21 cellular contexts compared by ENCODE assay signal in genomic region chr3:111758642-111759041, GRCh38.
DNase-seq lines count a peak whose midpoint lies in the region; ATAC-seq and TF ChIP-seq lines count a peak whose summit lies in the region.
"Had no signal": no experiment of that assay in that cellular context is flagged by ENCODE, and none has a peak within 500 bp of the region (broad histone marks: within the 10 kb centered on the region; RNA-seq: fewer than 3 reads in every experiment).

No MANE protein-coding gene starts in this region.

- peak overlapping the region; percentile 52 for H3K4me2 ChIP-seq in smooth muscle cell
- H3K4me2 ChIP-seq: BLaER1 treated with 17β-estradiol and CSF1 and Interleukin-3, amounts not matched to agents 10 nM and 100 nM had no signal

- H3K9ac ChIP-seq in smooth muscle cell (ENCODE audit: low read depth) = no peak overlapping the region
- H3K9ac ChIP-seq: BLaER1 treated with 17β-estradiol and CSF1 and Interleukin-3, amounts not matched to agents 10 nM and 100 nM had no signal

- no peak overlapping the region for H3K27ac Mint-ChIP-seq in activated naive CD4-positive, alpha-beta T cell treated with anti-CD3 and anti-CD28 coated beads for 36 hours
- H3K27ac Mint-ChIP-seq in activated naive CD4-positive, alpha-beta T cell treated with anti-CD3 and anti-CD28 coated beads, Interleukin-2, amount 50 U/mL, for 72 hours = no peak overlapping the region
- H3K27ac Mint-ChIP-seq: activated naive CD4-positive, alpha-beta T cell treated with anti-CD3 and anti-CD28 coated beads, Interleukin-2, amount 50 U/mL, for 24 hours had no signal

- no peak for TF ChIP-seq CTCF in epithelial cell of esophagus (IDR thresholded peaks at IDR 0.05; ENCODE audit: insufficient read depth, low read depth, low read length, missing control alignments)
- TF ChIP-seq CTCF in smooth muscle cell (IDR thresholded peaks at IDR 0.05; ENCODE audit: borderline replicate concordance, insufficient read depth, poor library complexity, severe bottlenecking) = no peak
- TF ChIP-seq CTCF in spleen (IDR thresholded peaks at IDR 0.05 in 8 of 11, conservative IDR thresholded peaks at IDR 0.05 in 3 of 11) = no peak

- H3K36me3 Mint-ChIP-seq in activated naive CD4-positive, alpha-beta T cell treated with anti-CD3 and anti-CD28 coated beads for 36 hours (ENCODE audit: low read depth) = no peaks in the 10 kb centered on the region
- peaks cover 0 to 10% of the 10 kb centered on the region in 2 donors for H3K36me3 Mint-ChIP-seq in activated naive CD4-positive, alpha-beta T cell treated with anti-CD3 and anti-CD28 coated beads, Interleukin-2, amount 50 U/mL, for 72 hours
- H3K36me3 Mint-ChIP-seq: activated naive CD4-positive, alpha-beta T cell treated with anti-CD3 and anti-CD28 coated beads, Interleukin-2, amount 50 U/mL, for 24 hours had no signal

- H3K4me3 Mint-ChIP-seq in activated naive CD4-positive, alpha-beta T cell treated with anti-CD3 and anti-CD28 coated beads for 36 hours = no peak overlapping the region
- H3K4me3 Mint-ChIP-seq: activated naive CD4-positive, alpha-beta T cell treated with anti-CD3 and anti-CD28 coated beads, Interleukin-2, amount 50 U/mL, for 24 hours had no signal

- H4K20me1 ChIP-seq in smooth muscle cell (ENCODE audit: low read depth) = no peaks in the 10 kb centered on the region
- H4K20me1 ChIP-seq: BLaER1 treated with 17β-estradiol and CSF1 and Interleukin-3, amounts not matched to agents 10 nM and 100 nM had no signal

- peaks cover 31% of the 10 kb centered on the region for H3F3A ChIP-seq in smooth muscle cell (ENCODE audit: low read depth)

- intact Hi-C loops in activated naive CD4-positive, alpha-beta T cell treated with anti-CD3 and anti-CD28 coated beads for 36 hours (cut with micrococcal nuclease) = no loop called here
- intact Hi-C loops in spleen (cut with DNase I; ENCODE audit: low total_unique reads) = no loop called here

- H3K9me3 ChIP-seq in smooth muscle cell (replicated peaks; ENCODE audit: low read depth) (no peaks in the 10 kb centered on the region), spleen (no peaks in the 10 kb centered on the region)
- H3K9me3 ChIP-seq: BLaER1 treated with 17β-estradiol and CSF1 and Interleukin-3, amounts not matched to agents 10 nM and 100 nM; gastroesophageal sphincter had no signal

- no peaks in the 10 kb centered on the region for H3K27me3 ChIP-seq in smooth muscle cell (ENCODE audit: low read depth)
- H3K27me3 ChIP-seq in spleen (replicated peaks in 1 of 7) = no peaks in the 10 kb centered on the region
- H3K27me3 ChIP-seq: BLaER1 treated with 17β-estradiol and CSF1 and Interleukin-3, amounts not matched to agents 10 nM and 100 nM; gastroesophageal sphincter had no signal

- WGBS in smooth muscle cell (ENCODE audit: low lambda C conversion rate) = 62% methylated on average over 6 of the region's 6 CpGs
- 88 to 98% (median 93%) methylated on average over 6 of the region's 6 CpGs for WGBS in spleen, 5 donors

- CTCF ChIA-PET in activated naive CD4-positive, alpha-beta T cell treated with anti-CD3 and anti-CD28 coated beads for 36 hours (lab: Charles Lee) = interaction anchor here (0.6 kb wide), 1 partner anchor 10 kb away, joined by 3 read pairs; no protein-coding TSS in a partner anchor

- no peak overlapping the region for H3K4me3 ChIP-seq in epithelial cell of esophagus (ENCODE audit: low read length)
- no peak overlapping the region for H3K4me3 ChIP-seq in smooth muscle cell
- H3K4me3 ChIP-seq in spleen = no peak overlapping the region
- H3K4me3 ChIP-seq: BLaER1 treated with 17β-estradiol and CSF1 and Interleukin-3, amounts not matched to agents 10 nM and 100 nM; gastroesophageal sphincter; SK-N-MC had no signal

- peak; percentile 10 for DNase-seq in activated naive CD4-positive, alpha-beta T cell treated with anti-CD3 and anti-CD28 coated beads for 36 hours
- DNase-seq in activated naive CD4-positive, alpha-beta T cell treated with anti-CD3 and anti-CD28 coated beads, Interleukin-2, amount 50 U/mL, for 72 hours (ENCODE audit: low spot score in 2 of 2) = no peak
- DNase-seq in RPMI7951 (ENCODE audit: low read depth) = peak; percentile 78
- peak; percentile 80 for DNase-seq in epithelial cell of esophagus (ENCODE audit: low read depth)
- DNase-seq in smooth muscle cell (lab: John Stamatoyannopoulos, UW; ENCODE audit: unreplicated experiment) = no peak
- DNase-seq in anterior cingulate cortex (lab: John Stamatoyannopoulos, UW) = no peak
- no peak for DNase-seq in spleen
- DNase-seq: Calu3; GOT3; KG1; NCI-H1105; NCI-H2029 treated with DMSO at 0.1 percent for 48 hours; retina; stimulated activated CD4-positive, alpha-beta T cell treated with anti-CD3 and anti-CD28 coated beads, Interleukin-12 subunit alpha, Interleukin-12 subunit beta, amount 100 ng/mL, for 4 hours; T-helper 9 cell had no signal

- no peak overlapping the region for H2AFZ ChIP-seq in smooth muscle cell (ENCODE audit: low read depth)

- H3K36me3 ChIP-seq in smooth muscle cell (ENCODE audit: low read depth) = no peaks in the 10 kb centered on the region
- H3K36me3 ChIP-seq in spleen = no peaks in the 10 kb centered on the region
- H3K36me3 ChIP-seq: BLaER1 treated with 17β-estradiol and CSF1 and Interleukin-3, amounts not matched to agents 10 nM and 100 nM; gastroesophageal sphincter had no signal

- H3K27ac ChIP-seq in smooth muscle cell (ENCODE audit: low read depth) (peak overlapping the region; percentile 65), spleen (no peak overlapping the region)
- H3K27ac ChIP-seq: BLaER1 treated with 17β-estradiol and CSF1 and Interleukin-3, amounts not matched to agents 10 nM and 100 nM; gastroesophageal sphincter; SK-N-MC had no signal

- H3K9me3 Mint-ChIP-seq in activated naive CD4-positive, alpha-beta T cell treated with anti-CD3 and anti-CD28 coated beads for 36 hours = no peaks in the 10 kb centered on the region
- peaks cover 0 to 6% of the 10 kb centered on the region in 2 donors for H3K9me3 Mint-ChIP-seq in activated naive CD4-positive, alpha-beta T cell treated with anti-CD3 and anti-CD28 coated beads, Interleukin-2, amount 50 U/mL, for 72 hours
- H3K9me3 Mint-ChIP-seq: activated naive CD4-positive, alpha-beta T cell treated with anti-CD3 and anti-CD28 coated beads, Interleukin-2, amount 50 U/mL, for 24 hours had no signal

- peaks cover 15% of the 10 kb centered on the region for H3K4me1 Mint-ChIP-seq in activated naive CD4-positive, alpha-beta T cell treated with anti-CD3 and anti-CD28 coated beads for 36 hours (ENCODE audit: low read depth)
- H3K4me1 Mint-ChIP-seq: activated naive CD4-positive, alpha-beta T cell treated with anti-CD3 and anti-CD28 coated beads, Interleukin-2, amount 50 U/mL, for 24 hours had no signal

- H3K4me1 ChIP-seq in smooth muscle cell (ENCODE audit: low read depth) (peaks cover 21% of the 10 kb centered on the region), spleen (peaks cover 0 to 18% (median 0%) of the 10 kb centered on the region in 6 donors)

- no peaks in the 10 kb centered on the region for H3K79me2 ChIP-seq in smooth muscle cell (ENCODE audit: low read depth)

- no peak for TF ChIP-seq POLR2A in spleen (IDR thresholded peaks at IDR 0.05)

- ATAC-seq in activated naive CD4-positive, alpha-beta T cell treated with anti-CD3 and anti-CD28 coated beads, Interleukin-2, amount 50 U/mL, for 72 hours = no peak
- ATAC-seq in HG02623 (IDR thresholded peaks at IDR 0.05; ENCODE audit: unreplicated experiment) = no peak
- ATAC-seq: activated CD4-positive, CD25-positive, alpha-beta regulatory T cell treated with anti-CD3 and anti-CD28 coated beads, Interleukin-2, amount 50 U/mL, for 24 hours; gastroesophageal sphincter had no signal

- H3K27me3 Mint-ChIP-seq in activated naive CD4-positive, alpha-beta T cell treated with anti-CD3 and anti-CD28 coated beads for 36 hours (ENCODE audit: low read depth) = no peaks in the 10 kb centered on the region
- H3K27me3 Mint-ChIP-seq: activated naive CD4-positive, alpha-beta T cell treated with anti-CD3 and anti-CD28 coated beads, Interleukin-2, amount 50 U/mL, for 24 hours had no signal

Comparison
In these comparisons a context has a peak if more than half of its experiments do, and no peak if none do; other contexts are left out.
1. DNase-seq: peak in activated naive CD4-positive, alpha-beta T cell treated with anti-CD3 and anti-CD28 coated beads for 36 hours (single experiment), RPMI7951 (single experiment) and epithelial cell of esophagus (single experiment); none in activated naive CD4-positive, alpha-beta T cell treated with anti-CD3 and anti-CD28 coated beads, Interleukin-2, amount 50 U/mL, for 72 hours (0 of 2), smooth muscle cell (single experiment), anterior cingulate cortex (0 of 58) and spleen (single experiment).